ENCODE assay signal across 2 cellular contexts in genomic region chr19:47227347-47228167, GRCh38.
A peak's percentile ranks its signal among the peaks of the same experiment; 100 is the strongest.
TF ChIP-seq lines count a peak whose summit lies in the region.

No MANE protein-coding gene starts in this region.

TF ChIP-seq in A549, 52 proteins besides CTCF, POLR2A, EP300 and RAD21 (continued from another document):
- TF ChIP-seq, protein P1, sequence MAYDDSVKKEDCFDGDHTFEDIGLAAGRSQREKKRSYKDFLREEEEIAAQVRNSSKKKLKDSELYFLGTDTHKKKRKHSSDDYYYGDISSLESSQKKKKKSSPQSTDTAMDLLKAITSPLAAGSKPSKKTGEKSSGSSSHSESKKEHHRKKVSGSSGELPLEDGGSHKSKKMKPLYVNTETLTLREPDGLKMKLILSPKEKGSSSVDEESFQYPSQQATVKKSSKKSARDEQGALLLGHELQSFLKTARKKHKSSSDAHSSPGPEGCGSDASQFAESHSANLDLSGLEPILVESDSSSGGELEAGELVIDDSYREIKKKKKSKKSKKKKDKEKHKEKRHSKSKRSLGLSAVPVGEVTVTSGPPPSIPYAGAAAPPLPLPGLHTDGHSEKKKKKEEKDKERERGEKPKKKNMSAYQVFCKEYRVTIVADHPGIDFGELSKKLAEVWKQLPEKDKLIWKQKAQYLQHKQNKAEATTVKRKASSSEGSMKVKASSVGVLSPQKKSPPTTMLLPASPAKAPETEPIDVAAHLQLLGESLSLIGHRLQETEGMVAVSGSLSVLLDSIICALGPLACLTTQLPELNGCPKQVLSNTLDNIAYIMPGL (CRISPR knock-in tag; IDR thresholded peaks at IDR 0.05; ENCODE audit: borderline replicate concordance): no peak
- TF ChIP-seq FOSB (CRISPR knock-in tag; IDR thresholded peaks at IDR 0.05): 0 out of 2 replicates have a peak, but pooled peaks have one; percentile 61
- TF ChIP-seq GATA3 (IDR thresholded peaks at IDR 0.05; ENCODE audit: borderline replicate concordance): peak; percentile 69; the same call in 1 of the 2 replicates
- no peak for TF ChIP-seq EHMT2 (IDR thresholded peaks at IDR 0.05; ENCODE audit: low read depth)
- peak; percentile 92 to 96 for TF ChIP-seq CEBPB (IDR thresholded peaks at IDR 0.05)
- TF ChIP-seq ATOH8 (CRISPR knock-in tag; IDR thresholded peaks at IDR 0.05; ENCODE audit: low read depth): no peak
- TF ChIP-seq RFX5 (IDR thresholded peaks at IDR 0.05): no peak
- no peak for TF ChIP-seq KDM5A (IDR thresholded peaks at IDR 0.05)
- TF ChIP-seq CHD4 (IDR thresholded peaks at IDR 0.05; ENCODE audit: borderline replicate concordance): peak; percentile 96; the same call in 1 of the 2 replicates
- peak; percentile 69; the same call in 1 of the 2 replicates for TF ChIP-seq POLR2AphosphoS2 (conservative IDR thresholded peaks at IDR 0.05; ENCODE audit: low read length)

TF ChIP-seq in WTC11, 78 proteins besides CTCF, POLR2A, EP300 and RAD21 (continued from another document and continues in another):
- no peak for TF ChIP-seq SMAD3 (CRISPR knock-in tag; IDR thresholded peaks at IDR 0.05; ENCODE audit: borderline replicate concordance)
- peak; percentile 85 for TF ChIP-seq TP53 (CRISPR knock-in tag; IDR thresholded peaks at IDR 0.05)
- no peak for TF ChIP-seq SMAD4 (CRISPR knock-in tag; IDR thresholded peaks at IDR 0.05)
- TF ChIP-seq ZNF138 (CRISPR knock-in tag; conservative IDR thresholded peaks at IDR 0.05): no peak
- peak; percentile 41; the same call in 1 of the 2 replicates for TF ChIP-seq ZNF396 (CRISPR knock-in tag; IDR thresholded peaks at IDR 0.05; ENCODE audit: borderline replicate concordance)
- TF ChIP-seq CBFB (CRISPR knock-in tag; IDR thresholded peaks at IDR 0.05; ENCODE audit: low read depth): peak; percentile 83; the same call in 1 of the 2 replicates
- TF ChIP-seq AR (CRISPR knock-in tag; IDR thresholded peaks at IDR 0.05): no peak
- TF ChIP-seq ELF4 (CRISPR knock-in tag; IDR thresholded peaks at IDR 0.05; ENCODE audit: low read depth): no peak
- TF ChIP-seq, protein P2, sequence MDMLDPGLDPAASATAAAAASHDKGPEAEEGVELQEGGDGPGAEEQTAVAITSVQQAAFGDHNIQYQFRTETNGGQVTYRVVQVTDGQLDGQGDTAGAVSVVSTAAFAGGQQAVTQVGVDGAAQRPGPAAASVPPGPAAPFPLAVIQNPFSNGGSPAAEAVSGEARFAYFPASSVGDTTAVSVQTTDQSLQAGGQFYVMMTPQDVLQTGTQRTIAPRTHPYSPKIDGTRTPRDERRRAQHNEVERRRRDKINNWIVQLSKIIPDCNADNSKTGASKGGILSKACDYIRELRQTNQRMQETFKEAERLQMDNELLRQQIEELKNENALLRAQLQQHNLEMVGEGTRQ (CRISPR knock-in tag; IDR thresholded peaks at IDR 0.05): peak; percentile 15; the same call in 1 of the 2 replicates
- TF ChIP-seq, protein P1 (CRISPR knock-in tag; IDR thresholded peaks at IDR 0.05): peak; percentile 49; the same call in 1 of the 2 replicates
- no peak for TF ChIP-seq HMGA2 (CRISPR knock-in tag; IDR thresholded peaks at IDR 0.05)
- 0 out of 2 replicates have a peak, but pooled peaks have one; percentile 10 for TF ChIP-seq TEAD4 (CRISPR knock-in tag; IDR thresholded peaks at IDR 0.05)
- TF ChIP-seq NFATC4 (CRISPR knock-in tag; IDR thresholded peaks at IDR 0.05): 0 out of 2 replicates have a peak, but pooled peaks have one; percentile 18
- TF ChIP-seq TEAD1 (CRISPR knock-in tag; IDR thresholded peaks at IDR 0.05): peak; percentile 13; the same call in 1 of the 2 replicates
- TF ChIP-seq ZNF416 (CRISPR knock-in tag; IDR thresholded peaks at IDR 0.05): no peak
- TF ChIP-seq, protein P3, sequence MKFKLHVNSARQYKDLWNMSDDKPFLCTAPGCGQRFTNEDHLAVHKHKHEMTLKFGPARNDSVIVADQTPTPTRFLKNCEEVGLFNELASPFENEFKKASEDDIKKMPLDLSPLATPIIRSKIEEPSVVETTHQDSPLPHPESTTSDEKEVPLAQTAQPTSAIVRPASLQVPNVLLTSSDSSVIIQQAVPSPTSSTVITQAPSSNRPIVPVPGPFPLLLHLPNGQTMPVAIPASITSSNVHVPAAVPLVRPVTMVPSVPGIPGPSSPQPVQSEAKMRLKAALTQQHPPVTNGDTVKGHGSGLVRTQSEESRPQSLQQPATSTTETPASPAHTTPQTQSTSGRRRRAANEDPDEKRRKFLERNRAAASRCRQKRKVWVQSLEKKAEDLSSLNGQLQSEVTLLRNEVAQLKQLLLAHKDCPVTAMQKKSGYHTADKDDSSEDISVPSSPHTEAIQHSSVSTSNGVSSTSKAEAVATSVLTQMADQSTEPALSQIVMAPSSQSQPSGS (CRISPR knock-in tag; IDR thresholded peaks at IDR 0.05; ENCODE audit: borderline replicate concordance, low read depth): no peak
- peak; percentile 55; the same call in 1 of the 2 replicates for TF ChIP-seq ETV6 (CRISPR knock-in tag; IDR thresholded peaks at IDR 0.05)
- TF ChIP-seq MXD4 (CRISPR knock-in tag; IDR thresholded peaks at IDR 0.05; ENCODE audit: borderline replicate concordance): no peak
- no peak for TF ChIP-seq MYBL2 (CRISPR knock-in tag; IDR thresholded peaks at IDR 0.05)
- no peak for TF ChIP-seq AFF4 (CRISPR knock-in tag; IDR thresholded peaks at IDR 0.05; ENCODE audit: borderline replicate concordance)
- no peak for TF ChIP-seq RORB (CRISPR knock-in tag; IDR thresholded peaks at IDR 0.05)
- TF ChIP-seq, protein P4, sequence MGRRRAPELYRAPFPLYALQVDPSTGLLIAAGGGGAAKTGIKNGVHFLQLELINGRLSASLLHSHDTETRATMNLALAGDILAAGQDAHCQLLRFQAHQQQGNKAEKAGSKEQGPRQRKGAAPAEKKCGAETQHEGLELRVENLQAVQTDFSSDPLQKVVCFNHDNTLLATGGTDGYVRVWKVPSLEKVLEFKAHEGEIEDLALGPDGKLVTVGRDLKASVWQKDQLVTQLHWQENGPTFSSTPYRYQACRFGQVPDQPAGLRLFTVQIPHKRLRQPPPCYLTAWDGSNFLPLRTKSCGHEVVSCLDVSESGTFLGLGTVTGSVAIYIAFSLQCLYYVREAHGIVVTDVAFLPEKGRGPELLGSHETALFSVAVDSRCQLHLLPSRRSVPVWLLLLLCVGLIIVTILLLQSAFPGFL (CRISPR knock-in tag; IDR thresholded peaks at IDR 0.05; ENCODE audit: borderline replicate concordance): no peak
- no peak for TF ChIP-seq SOX15 (CRISPR knock-in tag; IDR thresholded peaks at IDR 0.05)
- 0 out of 2 replicates have a peak, but pooled peaks have one; percentile 20 for TF ChIP-seq ZBTB43 (CRISPR knock-in tag; IDR thresholded peaks at IDR 0.05)
- peak; percentile 66 for TF ChIP-seq NR2C2 (CRISPR knock-in tag; IDR thresholded peaks at IDR 0.05)
- no peak for TF ChIP-seq NFYB (CRISPR knock-in tag; conservative IDR thresholded peaks at IDR 0.05; ENCODE audit: low read depth)
- TF ChIP-seq RELA (CRISPR knock-in tag; IDR thresholded peaks at IDR 0.05; ENCODE audit: borderline replicate concordance): no peak
- TF ChIP-seq, protein P5, sequence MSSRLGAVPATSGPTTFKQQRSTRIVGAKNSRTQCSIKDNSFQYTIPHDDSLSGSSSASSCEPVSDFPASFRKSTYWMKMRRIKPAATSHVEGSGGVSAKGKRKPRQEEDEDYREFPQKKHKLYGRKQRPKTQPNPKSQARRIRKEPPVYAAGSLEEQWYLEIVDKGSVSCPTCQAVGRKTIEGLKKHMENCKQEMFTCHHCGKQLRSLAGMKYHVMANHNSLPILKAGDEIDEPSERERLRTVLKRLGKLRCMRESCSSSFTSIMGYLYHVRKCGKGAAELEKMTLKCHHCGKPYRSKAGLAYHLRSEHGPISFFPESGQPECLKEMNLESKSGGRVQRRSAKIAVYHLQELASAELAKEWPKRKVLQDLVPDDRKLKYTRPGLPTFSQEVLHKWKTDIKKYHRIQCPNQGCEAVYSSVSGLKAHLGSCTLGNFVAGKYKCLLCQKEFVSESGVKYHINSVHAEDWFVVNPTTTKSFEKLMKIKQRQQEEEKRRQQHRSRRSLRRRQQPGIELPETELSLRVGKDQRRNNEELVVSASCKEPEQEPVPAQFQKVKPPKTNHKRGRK (CRISPR knock-in tag; IDR thresholded peaks at IDR 0.05; ENCODE audit: borderline replicate concordance): no peak
- no peak for TF ChIP-seq TCF7 (CRISPR knock-in tag; IDR thresholded peaks at IDR 0.05; ENCODE audit: low read depth)
- TF ChIP-seq ESRRA (CRISPR knock-in tag; IDR thresholded peaks at IDR 0.05; ENCODE audit: borderline replicate concordance): no peak
- 0 out of 2 replicates have a peak, but pooled peaks have one; percentile 57 for TF ChIP-seq ERG (CRISPR knock-in tag; IDR thresholded peaks at IDR 0.05)
- TF ChIP-seq FOXP1 (CRISPR knock-in tag; IDR thresholded peaks at IDR 0.05; ENCODE audit: borderline replicate concordance): no peak
- no peak for TF ChIP-seq MLX (CRISPR knock-in tag; IDR thresholded peaks at IDR 0.05)
- no peak for TF ChIP-seq ZNF317 (CRISPR knock-in tag; IDR thresholded peaks at IDR 0.05; ENCODE audit: borderline replicate concordance, low read depth)
